1 cellular context compared by ENCODE assay signal in the genomic region with DNA sequence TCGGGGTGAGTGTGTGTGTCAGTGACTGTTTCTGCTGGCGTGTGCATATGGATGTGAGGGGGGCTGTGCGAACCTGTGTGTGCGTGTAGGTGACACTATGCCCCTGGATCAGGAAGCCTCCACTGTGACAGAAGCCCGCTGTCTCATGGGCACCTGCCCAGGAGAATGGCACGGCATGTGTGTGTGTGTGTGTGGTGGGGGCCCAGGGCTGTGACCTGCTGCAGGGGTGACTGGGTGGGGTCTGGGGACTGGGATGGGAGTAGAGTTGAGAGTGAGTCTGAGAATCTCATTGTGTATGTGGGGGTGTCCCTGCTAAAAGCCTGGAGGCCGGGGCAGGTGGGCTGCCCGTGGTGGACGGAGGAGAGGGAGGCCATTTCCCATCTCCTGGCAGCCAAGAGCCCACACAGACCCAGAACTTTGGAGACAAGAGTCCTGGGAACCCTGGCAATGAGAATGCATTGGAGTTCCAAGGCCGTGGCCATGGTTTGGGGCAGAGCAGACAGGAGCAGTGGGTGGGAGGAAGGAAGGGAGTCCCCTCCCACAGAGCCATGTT.
TF ChIP-seq lines count a peak whose summit lies in the region.

No MANE protein-coding gene starts in this region.

TF ChIP-seq in HepG2, 621 proteins besides CTCF, POLR2A, EP300 and RAD21 (continued from another document):
- TF ChIP-seq, protein P1, sequence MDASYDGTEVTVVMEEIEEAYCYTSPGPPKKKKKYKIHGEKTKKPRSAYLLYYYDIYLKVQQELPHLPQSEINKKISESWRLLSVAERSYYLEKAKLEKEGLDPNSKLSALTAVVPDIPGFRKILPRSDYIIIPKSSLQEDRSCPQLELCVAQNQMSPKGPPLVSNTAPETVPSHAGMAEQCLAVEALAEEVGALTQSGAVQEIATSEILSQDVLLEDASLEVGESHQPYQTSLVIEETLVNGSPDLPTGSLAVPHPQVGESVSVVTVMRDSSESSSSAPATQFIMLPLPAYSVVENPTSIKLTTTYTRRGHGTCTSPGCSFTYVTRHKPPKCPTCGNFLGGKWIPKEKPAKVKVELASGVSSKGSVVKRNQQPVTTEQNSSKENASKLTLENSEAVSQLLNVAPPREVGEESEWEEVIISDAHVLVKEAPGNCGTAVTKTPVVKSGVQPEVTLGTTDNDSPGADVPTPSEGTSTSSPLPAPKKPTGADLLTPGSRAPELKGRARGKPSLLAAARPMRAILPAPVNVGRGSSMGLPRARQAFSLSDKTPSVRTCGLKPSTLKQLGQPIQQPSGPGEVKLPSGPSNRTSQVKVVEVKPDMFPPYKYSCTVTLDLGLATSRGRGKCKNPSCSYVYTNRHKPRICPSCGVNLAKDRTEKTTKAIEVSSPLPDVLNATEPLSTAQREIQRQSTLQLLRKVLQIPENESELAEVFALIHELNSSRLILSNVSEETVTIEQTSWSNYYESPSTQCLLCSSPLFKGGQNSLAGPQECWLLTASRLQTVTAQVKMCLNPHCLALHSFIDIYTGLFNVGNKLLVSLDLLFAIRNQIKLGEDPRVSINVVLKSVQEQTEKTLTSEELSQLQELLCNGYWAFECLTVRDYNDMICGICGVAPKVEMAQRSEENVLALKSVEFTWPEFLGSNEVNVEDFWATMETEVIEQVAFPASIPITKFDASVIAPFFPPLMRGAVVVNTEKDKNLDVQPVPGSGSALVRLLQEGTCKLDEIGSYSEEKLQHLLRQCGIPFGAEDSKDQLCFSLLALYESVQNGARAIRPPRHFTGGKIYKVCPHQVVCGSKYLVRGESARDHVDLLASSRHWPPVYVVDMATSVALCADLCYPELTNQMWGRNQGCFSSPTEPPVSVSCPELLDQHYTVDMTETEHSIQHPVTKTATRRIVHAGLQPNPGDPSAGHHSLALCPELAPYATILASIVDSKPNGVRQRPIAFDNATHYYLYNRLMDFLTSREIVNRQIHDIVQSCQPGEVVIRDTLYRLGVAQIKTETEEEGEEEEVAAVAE (CRISPR knock-in tag; IDR thresholded peaks at IDR 0.05; ENCODE audit: borderline replicate concordance): no peak
- TF ChIP-seq, protein P2, sequence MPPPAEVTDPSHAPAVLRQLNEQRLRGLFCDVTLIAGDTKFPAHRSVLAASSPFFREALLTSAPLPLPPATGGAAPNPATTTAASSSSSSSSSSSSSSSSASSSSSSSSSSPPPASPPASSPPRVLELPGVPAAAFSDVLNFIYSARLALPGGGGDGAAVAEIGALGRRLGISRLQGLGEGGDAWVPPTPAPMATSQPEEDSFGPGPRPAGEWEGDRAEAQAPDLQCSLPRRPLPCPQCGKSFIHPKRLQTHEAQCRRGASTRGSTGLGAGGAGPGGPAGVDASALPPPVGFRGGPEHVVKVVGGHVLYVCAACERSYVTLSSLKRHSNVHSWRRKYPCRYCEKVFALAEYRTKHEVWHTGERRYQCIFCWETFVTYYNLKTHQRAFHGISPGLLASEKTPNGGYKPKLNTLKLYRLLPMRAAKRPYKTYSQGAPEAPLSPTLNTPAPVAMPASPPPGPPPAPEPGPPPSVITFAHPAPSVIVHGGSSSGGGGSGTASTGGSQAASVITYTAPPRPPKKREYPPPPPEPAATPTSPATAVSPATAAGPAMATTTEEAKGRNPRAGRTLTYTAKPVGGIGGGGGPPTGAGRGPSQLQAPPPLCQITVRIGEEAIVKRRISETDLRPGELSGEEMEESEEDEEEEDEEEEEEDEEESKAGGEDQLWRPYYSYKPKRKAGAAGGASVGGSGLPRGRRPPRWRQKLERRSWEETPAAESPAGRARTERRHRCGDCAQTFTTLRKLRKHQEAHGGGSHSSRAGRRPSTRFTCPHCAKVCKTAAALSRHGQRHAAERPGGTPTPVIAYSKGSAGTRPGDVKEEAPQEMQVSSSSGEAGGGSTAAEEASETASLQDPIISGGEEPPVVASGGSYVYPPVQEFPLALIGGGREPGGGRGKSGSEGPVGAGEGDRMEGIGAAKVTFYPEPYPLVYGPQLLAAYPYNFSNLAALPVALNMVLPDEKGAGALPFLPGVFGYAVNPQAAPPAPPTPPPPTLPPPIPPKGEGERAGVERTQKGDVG (CRISPR knock-in tag; IDR thresholded peaks at IDR 0.05; ENCODE audit: borderline replicate concordance): 0 out of 2 replicates have a peak, but pooled peaks have one; percentile 25
- TF ChIP-seq, protein P3, sequence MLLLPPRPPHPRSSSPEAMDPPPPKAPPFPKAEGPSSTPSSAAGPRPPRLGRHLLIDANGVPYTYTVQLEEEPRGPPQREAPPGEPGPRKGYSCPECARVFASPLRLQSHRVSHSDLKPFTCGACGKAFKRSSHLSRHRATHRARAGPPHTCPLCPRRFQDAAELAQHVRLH (CRISPR knock-in tag; IDR thresholded peaks at IDR 0.05; ENCODE audit: borderline replicate concordance, low read depth): peak; percentile 8; the same call in 1 of the 2 replicates
- TF ChIP-seq ZFP90 (CRISPR knock-in tag; IDR thresholded peaks at IDR 0.05; ENCODE audit: borderline replicate concordance) (0 out of 2 replicates have a peak, but pooled peaks have one; percentile 40), KLF12 (CRISPR knock-in tag; IDR thresholded peaks at IDR 0.05; ENCODE audit: borderline replicate concordance) (0 out of 2 replicates have a peak, but pooled peaks have one; percentile 41)
- TF ChIP-seq, protein P4, sequence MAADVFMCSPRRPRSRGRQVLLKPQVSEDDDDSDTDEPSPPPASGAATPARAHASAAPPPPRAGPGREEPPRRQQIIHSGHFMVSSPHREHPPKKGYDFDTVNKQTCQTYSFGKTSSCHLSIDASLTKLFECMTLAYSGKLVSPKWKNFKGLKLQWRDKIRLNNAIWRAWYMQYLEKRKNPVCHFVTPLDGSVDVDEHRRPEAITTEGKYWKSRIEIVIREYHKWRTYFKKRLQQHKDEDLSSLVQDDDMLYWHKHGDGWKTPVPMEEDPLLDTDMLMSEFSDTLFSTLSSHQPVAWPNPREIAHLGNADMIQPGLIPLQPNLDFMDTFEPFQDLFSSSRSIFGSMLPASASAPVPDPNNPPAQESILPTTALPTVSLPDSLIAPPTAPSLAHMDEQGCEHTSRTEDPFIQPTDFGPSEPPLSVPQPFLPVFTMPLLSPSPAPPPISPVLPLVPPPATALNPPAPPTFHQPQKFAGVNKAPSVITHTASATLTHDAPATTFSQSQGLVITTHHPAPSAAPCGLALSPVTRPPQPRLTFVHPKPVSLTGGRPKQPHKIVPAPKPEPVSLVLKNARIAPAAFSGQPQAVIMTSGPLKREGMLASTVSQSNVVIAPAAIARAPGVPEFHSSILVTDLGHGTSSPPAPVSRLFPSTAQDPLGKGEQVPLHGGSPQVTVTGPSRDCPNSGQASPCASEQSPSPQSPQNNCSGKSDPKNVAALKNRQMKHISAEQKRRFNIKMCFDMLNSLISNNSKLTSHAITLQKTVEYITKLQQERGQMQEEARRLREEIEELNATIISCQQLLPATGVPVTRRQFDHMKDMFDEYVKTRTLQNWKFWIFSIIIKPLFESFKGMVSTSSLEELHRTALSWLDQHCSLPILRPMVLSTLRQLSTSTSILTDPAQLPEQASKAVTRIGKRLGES (CRISPR knock-in tag; IDR thresholded peaks at IDR 0.05; ENCODE audit: borderline replicate concordance): no peak
- TF ChIP-seq, protein P5, sequence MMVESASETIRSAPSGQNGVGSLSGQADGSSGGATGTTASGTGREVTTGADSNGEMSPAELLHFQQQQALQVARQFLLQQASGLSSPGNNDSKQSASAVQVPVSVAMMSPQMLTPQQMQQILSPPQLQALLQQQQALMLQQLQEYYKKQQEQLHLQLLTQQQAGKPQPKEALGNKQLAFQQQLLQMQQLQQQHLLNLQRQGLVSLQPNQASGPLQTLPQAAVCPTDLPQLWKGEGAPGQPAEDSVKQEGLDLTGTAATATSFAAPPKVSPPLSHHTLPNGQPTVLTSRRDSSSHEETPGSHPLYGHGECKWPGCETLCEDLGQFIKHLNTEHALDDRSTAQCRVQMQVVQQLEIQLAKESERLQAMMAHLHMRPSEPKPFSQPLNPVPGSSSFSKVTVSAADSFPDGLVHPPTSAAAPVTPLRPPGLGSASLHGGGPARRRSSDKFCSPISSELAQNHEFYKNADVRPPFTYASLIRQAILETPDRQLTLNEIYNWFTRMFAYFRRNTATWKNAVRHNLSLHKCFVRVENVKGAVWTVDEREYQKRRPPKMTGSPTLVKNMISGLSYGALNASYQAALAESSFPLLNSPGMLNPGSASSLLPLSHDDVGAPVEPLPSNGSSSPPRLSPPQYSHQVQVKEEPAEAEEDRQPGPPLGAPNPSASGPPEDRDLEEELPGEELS (CRISPR knock-in tag; IDR thresholded peaks at IDR 0.05): 0 out of 2 replicates have a peak, but pooled peaks have one; percentile 1
- TF ChIP-seq, protein P6, sequence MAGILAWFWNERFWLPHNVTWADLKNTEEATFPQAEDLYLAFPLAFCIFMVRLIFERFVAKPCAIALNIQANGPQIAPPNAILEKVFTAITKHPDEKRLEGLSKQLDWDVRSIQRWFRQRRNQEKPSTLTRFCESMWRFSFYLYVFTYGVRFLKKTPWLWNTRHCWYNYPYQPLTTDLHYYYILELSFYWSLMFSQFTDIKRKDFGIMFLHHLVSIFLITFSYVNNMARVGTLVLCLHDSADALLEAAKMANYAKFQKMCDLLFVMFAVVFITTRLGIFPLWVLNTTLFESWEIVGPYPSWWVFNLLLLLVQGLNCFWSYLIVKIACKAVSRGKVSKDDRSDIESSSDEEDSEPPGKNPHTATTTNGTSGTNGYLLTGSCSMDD (CRISPR knock-in tag; IDR thresholded peaks at IDR 0.05): no peak
